21 cellular contexts compared by ENCODE assay signal in genomic region chr9:80369641-80370040, GRCh38.
"Had no signal": no experiment of that assay in that cellular context is flagged by ENCODE, and none has a peak within 500 bp of the region (broad histone marks: within the 10 kb centered on the region; RNA-seq: fewer than 3 reads in every experiment).

No MANE protein-coding gene starts in this region.

- H3K9me3 ChIP-seq: neutrophil, transverse colon, vagina had no signal

- H3K27me3 ChIP-seq: left lung, neutrophil, transverse colon, vagina had no signal

- H3K27ac Mint-ChIP-seq: activated naive CD4-positive, alpha-beta T cell treated with anti-CD3 and anti-CD28 coated beads, Interleukin-2, amount 10 ng/mL, durations not matched to agents 7 days and 5 days; activated T-helper 2 cell treated with anti-CD3 and anti-CD28 coated beads, Interferon-gamma antibody, Interleukin-2, Interleukin-4, amounts not matched to agents 10 μg/mL and 5 μg/mL and 100 μg/mL, durations not matched to agents 14 hours and 24 hours and 36 hours; memory B cell; natural killer cell; T-cell had no signal

- H3K27ac ChIP-seq: epithelial cell of prostate, left lung, neutrophil, skin epidermis, transverse colon, vagina had no signal

- H3K36me3 ChIP-seq: left lung, neutrophil, transverse colon, vagina had no signal

- H3K36me3 Mint-ChIP-seq: activated naive CD4-positive, alpha-beta T cell treated with anti-CD3 and anti-CD28 coated beads, Interleukin-2, amount 10 ng/mL, durations not matched to agents 7 days and 5 days; natural killer cell; T-cell had no signal

- ATAC-seq: activated CD4-positive, CD25-positive, alpha-beta regulatory T cell treated with anti-CD3 and anti-CD28 coated beads, Interleukin-2, amount 50 U/mL, for 24 hours; left lung; natural killer cell; T-cell had no signal

- FAIRE-seq: astrocyte had no signal

- H3K4me1 Mint-ChIP-seq: activated naive CD4-positive, alpha-beta T cell treated with anti-CD3 and anti-CD28 coated beads, Interleukin-2, amount 10 ng/mL, durations not matched to agents 7 days and 5 days; central memory CD8-positive, alpha-beta T cell; natural killer cell; T-cell had no signal

- H3K4me1 ChIP-seq: left lung, transverse colon, vagina had no signal

- H3K4me3 ChIP-seq: left lung, skin epidermis, transverse colon, vagina had no signal

- H3K27me3 Mint-ChIP-seq: activated naive CD4-positive, alpha-beta T cell treated with anti-CD3 and anti-CD28 coated beads, Interleukin-2, amount 10 ng/mL, durations not matched to agents 7 days and 5 days; central memory CD8-positive, alpha-beta T cell; memory B cell; T-cell had no signal

- DNase-seq: activated CD4-positive, alpha-beta T cell treated with anti-CD3 and anti-CD28 coated beads, Interleukin-2, amount 50 U/mL, for 4 hours; activated naive CD4-positive, alpha-beta T cell treated with anti-CD3 and anti-CD28 coated beads, Interleukin-2, amount 10 ng/mL, durations not matched to agents 7 days and 5 days; effector CD8-positive, alpha-beta T cell; islet precursor cell; left lung; natural killer cell; posterior cingulate gyrus; stimulated activated CD4-positive, alpha-beta T cell treated with anti-CD3 and anti-CD28 coated beads, Interleukin-4, amount 100 ng/mL, for 24 hours; stimulated activated naive CD4-positive, alpha-beta T cell treated with Interleukin-2 at 50 U/mL for 16 hours; T-cell; T-helper 9 cell; transverse colon had no signal

- H3K4me3 Mint-ChIP-seq: activated naive CD4-positive, alpha-beta T cell treated with anti-CD3 and anti-CD28 coated beads, Interleukin-2, amount 10 ng/mL, durations not matched to agents 7 days and 5 days; central memory CD8-positive, alpha-beta T cell; memory B cell; natural killer cell; T-cell had no signal
